8 cellular contexts compared by ENCODE assay signal in genomic region chr2:206159346-206160123, GRCh38. TPM values are rescaled to one million over a fixed set of nuclear protein-coding genes. Genes with fewer than 3 reads are reported as not detected.
DNase-seq lines count a peak whose midpoint lies in the region; ATAC-seq and TF ChIP-seq lines count a peak whose summit lies in the region.

Gene EEF1B2 (plus strand): TSS chr2:206159895. CDS start chr2:206159980, 85 bp downstream.
Gene NDUFS1 (minus strand): TSS chr2:206159444. CDS start chr2:206153678, 5,766 bp downstream.

- peak; percentile 98 for DNase-seq in AG08395 (ENCODE audit: low spot score)
- peak; percentile 98 for DNase-seq in NCI-H345 (lab: John Stamatoyannopoulos, UW)
- peak; percentile 90 for DNase-seq in activated B cell treated with CpG ODN at 0.5 μM for 24 hours
- peak; percentile 66 to 99 (median 96) for DNase-seq in caudate nucleus (lab: John Stamatoyannopoulos, UW)
- DNase-seq in iPS-NIHi7 (ENCODE audit: extremely low spot score) = peak; percentile 98
- peak; percentile 79 for DNase-seq in smooth muscle cell (lab: John Stamatoyannopoulos, UW; ENCODE audit: unreplicated experiment)

- H3F3A ChIP-seq in smooth muscle cell (ENCODE audit: low read depth) = peaks cover 4% of the 10 kb centered on the region

- in situ Hi-C loops in GM18951 (cut with MboI; ENCODE audit: low sequenced_read_pairs, unreplicated experiment) = no loop called here

- 1% methylated on average over 63 of the region's 64 CpGs for WGBS in smooth muscle cell (ENCODE audit: low lambda C conversion rate)

- CTCF ChIA-PET in activated B cell treated with CpG ODN at 0.5 μM for 24 hours (lab: Charles Lee) = no interaction called here

- TF ChIP-seq CTCF in activated B cell treated with CpG ODN at 0.5 μM for 24 hours (IDR thresholded peaks at IDR 0.05) = no peak
- no peak for TF ChIP-seq CTCF in smooth muscle cell (IDR thresholded peaks at IDR 0.05; ENCODE audit: borderline replicate concordance, insufficient read depth, poor library complexity, severe bottlenecking)

- POLR2A ChIA-PET in activated B cell treated with CpG ODN at 0.5 μM for 24 hours (lab: Charles Lee) = interaction anchor here (0.6 to 3.1 kb wide), 8 partner anchors 9 to 1005 kb away, joined by 4 to 25 read pairs (median 6); partner anchors contain the start of genes FASTKD2, INO80D, MDH1B and ZDBF2

- TF ChIP-seq POLR2A in GM18951 (IDR thresholded peaks at IDR 0.05; ENCODE audit: extremely low read depth, insufficient read depth, insufficient read length) = peak; percentile 68

- H3K9ac ChIP-seq in smooth muscle cell (ENCODE audit: low read depth) = peak within 1 kb of the TSS; percentile 89

- ATAC-seq in HG03196 (IDR thresholded peaks at IDR 0.05; ENCODE audit: unreplicated experiment) (peak; percentile 94), activated B cell treated with CpG ODN at 0.5 μM for 24 hours (ENCODE audit: low read depth) (peak; percentile 88)

- H3K9me3 Mint-ChIP-seq in activated B cell treated with CpG ODN at 0.5 μM for 24 hours = no peaks in the 10 kb centered on the region

- H3K27me3 ChIP-seq in smooth muscle cell (ENCODE audit: low read depth) = no peaks in the 10 kb centered on the region

- H3K36me3 ChIP-seq in smooth muscle cell (ENCODE audit: low read depth) = peaks cover 3% of the 10 kb centered on the region

- no peaks in the 10 kb centered on the region for H3K9me3 ChIP-seq in smooth muscle cell (replicated peaks; ENCODE audit: low read depth)

- H3K4me1 ChIP-seq in smooth muscle cell (ENCODE audit: low read depth) = peaks cover 8% of the 10 kb centered on the region

- peak within 1 kb of the TSS; percentile 90 for H2AFZ ChIP-seq in smooth muscle cell (ENCODE audit: low read depth)

- H3K27me3 Mint-ChIP-seq in activated B cell treated with CpG ODN at 0.5 μM for 24 hours = no peaks in the 10 kb centered on the region

- peaks cover 51% of the 10 kb centered on the region for H4K20me1 ChIP-seq in smooth muscle cell (ENCODE audit: low read depth)

- H3K4me3 ChIP-seq in smooth muscle cell = peak within 1 kb of the TSS; percentile 82

- H3K79me2 ChIP-seq in smooth muscle cell (ENCODE audit: low read depth) = peaks cover 81% of the 10 kb centered on the region

- peak within 1 kb of the TSS; percentile 97 for H3K27ac Mint-ChIP-seq in activated B cell treated with CpG ODN at 0.5 μM for 24 hours

- peak within 1 kb of the TSS; percentile 94 for H3K27ac ChIP-seq in caudate nucleus (ENCODE audit: low read depth, low read length)
- peak within 1 kb of the TSS; percentile 90 for H3K27ac ChIP-seq in smooth muscle cell (ENCODE audit: low read depth)

- H3K36me3 Mint-ChIP-seq in activated B cell treated with CpG ODN at 0.5 μM for 24 hours (ENCODE audit: low read depth) = peaks cover 58% of the 10 kb centered on the region

- H3K4me3 Mint-ChIP-seq in activated B cell treated with CpG ODN at 0.5 μM for 24 hours = peak within 1 kb of the TSS; percentile 99

- H3K4me1 Mint-ChIP-seq in activated B cell treated with CpG ODN at 0.5 μM for 24 hours = peaks cover 56% of the 10 kb centered on the region

- peak within 1 kb of the TSS; percentile 92 for H3K4me2 ChIP-seq in smooth muscle cell

- intact Hi-C loops in activated B cell treated with CpG ODN at 0.5 μM for 24 hours (cut with micrococcal nuclease) = loop anchor here (1.0 to 10.0 kb wide), 10 partner anchors 73 to 1865 kb away; partner anchors contain the start of genes CCNYL1, FASTKD2, INO80D and MDH1B

RNA-seq across cellular contexts. Expression of gene EEF1B2, which starts in this region (rescaled TPM):
- total RNA-seq in activated B cell treated with CpG ODN at 0.5 μM for 24 hours (1,278 and 1,486 TPM in 2 replicates), smooth muscle cell (401 and 449 TPM in 2 replicates)
- 322 and 336 TPM in 2 replicates for polyA plus RNA-seq in smooth muscle cell

RNA-seq across cellular contexts. Expression of gene NDUFS1, which starts in this region (rescaled TPM):
- total RNA-seq in activated B cell treated with CpG ODN at 0.5 μM for 24 hours (47.3 and 50.1 TPM in 2 replicates), smooth muscle cell (101 and 182 TPM in 2 replicates)
- 59.0 and 62.0 TPM in 2 replicates for polyA plus RNA-seq in smooth muscle cell

Comparison
In these comparisons a context has a peak if more than half of its experiments do, and no peak if none do; other contexts are left out.
1. Peak in every context shown above with its lines: DNase-seq, ATAC-seq, H3K4me3 ChIP-seq and H3K27ac ChIP-seq.